In the genomic region with DNA sequence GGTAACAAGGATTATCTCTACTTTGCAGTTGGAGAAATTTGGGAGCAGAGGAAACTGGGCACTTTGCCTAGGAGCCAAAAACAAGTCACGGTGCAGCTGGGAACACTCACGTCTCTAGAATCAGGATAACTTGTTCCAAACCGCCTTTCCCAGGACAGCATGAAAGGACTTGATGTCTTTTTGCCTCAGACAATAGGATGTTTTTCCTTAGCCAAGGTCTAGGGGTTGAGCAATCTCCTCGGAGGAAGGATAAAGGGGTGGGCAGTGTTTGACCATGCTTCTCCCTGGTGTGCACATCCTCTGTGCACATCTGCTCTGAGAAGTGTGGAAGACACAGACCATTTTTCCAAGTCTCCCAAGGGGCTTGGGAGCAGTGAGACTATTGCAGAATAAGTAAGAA, we compare ENCODE assay signal across 12 cellular contexts. TPM values are rescaled to one million over a fixed set of nuclear protein-coding genes. Genes with fewer than 3 reads are reported as not detected.
DNase-seq lines count a peak whose midpoint lies in the region; ATAC-seq, FAIRE-seq and TF ChIP-seq lines count a peak whose summit lies in the region.
"Had no signal": no experiment of that assay in that cellular context is flagged by ENCODE, and none has a peak within 500 bp of the region (broad histone marks: within the 10 kb centered on the region; RNA-seq: fewer than 3 reads in every experiment).

No MANE protein-coding gene starts in this region.

- H3K4me2 ChIP-seq in mesendoderm (ENCODE audit: low read length) = no peak overlapping the region

- no peak for FAIRE-seq in RCC 7860 (lab: Jason Lieb, UNC)
- FAIRE-seq: urothelium cell line had no signal

- no peak overlapping the region for H3K9ac ChIP-seq in mesendoderm (ENCODE audit: low read length)

- no peak overlapping the region for H3K23ac ChIP-seq in mesendoderm (ENCODE audit: low read length)

- H3K27me3 ChIP-seq in Peyer's patch (no peaks in the 10 kb centered on the region), esophagus (ENCODE audit: control insufficient read depth in 1 of 2, insufficient read depth in 2 of 2, low read length in 2 of 2) (no peaks in the 10 kb centered on the region), mesendoderm (ENCODE audit: insufficient read depth, low read length, poor library complexity) (no peaks in the 10 kb centered on the region), thoracic aorta (replicated peaks; ENCODE audit: insufficient read depth) (no peaks in the 10 kb centered on the region)

- H3K4me1 ChIP-seq in Peyer's patch (no peaks in the 10 kb centered on the region), esophagus (ENCODE audit: control insufficient read depth in 2 of 2, insufficient read depth in 2 of 2, low read length in 1 of 2) (no peaks in the 10 kb centered on the region), mesendoderm (ENCODE audit: control insufficient read depth, low read depth, low read length) (peaks cover 9% of the 10 kb centered on the region), thoracic aorta (ENCODE audit: control insufficient read depth in 1 of 2, low read depth in 2 of 2) (peaks cover 13 to 33% of the 10 kb centered on the region in 2 donors)

- no peak overlapping the region for H4K8ac ChIP-seq in mesendoderm (ENCODE audit: low read depth, low read length)

- no peaks in the 10 kb centered on the region for H3K79me1 ChIP-seq in mesendoderm (ENCODE audit: low read length)

- no peaks in the 10 kb centered on the region for H3K9me3 ChIP-seq in Peyer's patch
- no peaks in the 10 kb centered on the region for H3K9me3 ChIP-seq in esophagus (ENCODE audit: control insufficient read depth in 2 of 2, insufficient read depth in 1 of 2, low read depth in 1 of 2, low read length in 1 of 2)
- no peaks in the 10 kb centered on the region for H3K9me3 ChIP-seq in thoracic aorta

- H2BK15ac ChIP-seq in mesendoderm (replicated peaks; ENCODE audit: low read depth) = no peak overlapping the region

- no peak overlapping the region for H3K4ac ChIP-seq in mesendoderm (ENCODE audit: low read depth, low read length)

- H4K5ac ChIP-seq in mesendoderm (ENCODE audit: low read length) = no peak overlapping the region

- peak overlapping the region; percentile 35 for H2BK5ac ChIP-seq in mesendoderm (ENCODE audit: low read length)

- peak overlapping the region; percentile 15 to 81 (median 52) for H3K27ac ChIP-seq in Peyer's patch
- peak overlapping the region; percentile 38 to 85 for H3K27ac ChIP-seq in esophagus (ENCODE audit: low read depth in 2 of 2, low read length in 1 of 2)
- no peak overlapping the region for H3K27ac ChIP-seq in mesendoderm (ENCODE audit: low read depth, low read length)
- peak overlapping the region; percentile 92 to 96 for H3K27ac ChIP-seq in thoracic aorta

- TF ChIP-seq CTCF in Peyer's patch (IDR thresholded peaks at IDR 0.05) (no peak), thoracic aorta (IDR thresholded peaks at IDR 0.05) (no peak)

- DNase-seq in Peyer's patch = peak in 1 of 3 donors; percentile 69
- DNase-seq in mesendoderm = no peak
- peak; percentile 14 for DNase-seq in thoracic aorta (ENCODE audit: low spot score)
- no peak for DNase-seq in RCC 7860 (ENCODE audit: low spot score)
- DNase-seq in NCI-H2107 (lab: John Stamatoyannopoulos, UW) = no peak
- no peak for DNase-seq in middle frontal gyrus (ENCODE audit: extremely low spot score, low spot score)
- DNase-seq: activated CD4-positive, alpha-beta T cell treated with anti-CD3 and anti-CD28 coated beads for 36 hours; stimulated activated CD4-positive, alpha-beta T cell treated with anti-CD3 and anti-CD28 coated beads, Interleukin-2, amount 100 ng/mL, for 24 hours had no signal

- peak; percentile 31 for ATAC-seq in thoracic aorta (ENCODE audit: insufficient number of reproducible peaks, low FRiP score, low read depth)
- ATAC-seq in HG03097 (IDR thresholded peaks at IDR 0.05; ENCODE audit: low FRiP score, unreplicated experiment) = no peak
- ATAC-seq: activated CD4-positive, alpha-beta T cell treated with anti-CD3 and anti-CD28 coated beads for 36 hours had no signal

- H3K56ac ChIP-seq in mesendoderm (ENCODE audit: low read length) = peak overlapping the region; percentile 57

- H2AK5ac ChIP-seq in mesendoderm (ENCODE audit: low read length) = no peak overlapping the region

- peak overlapping the region; percentile 7 for H2BK120ac ChIP-seq in mesendoderm (ENCODE audit: low read depth, low read length)

- TF ChIP-seq POLR2A in Peyer's patch (IDR thresholded peaks at IDR 0.05) = no peak

- 20 to 40% methylated on average over 4 of the region's 4 CpGs for WGBS in esophagus, 2 donors
- WGBS in mesendoderm (ENCODE audit: extremely low coverage, insufficient coverage, low lambda C conversion rate) = no CpG with 5 or more reads among the region's 4 CpGs

- no peaks in the 10 kb centered on the region for H3K79me2 ChIP-seq in mesendoderm (ENCODE audit: control insufficient read depth, insufficient read depth, low read length)

- H3K4me3 ChIP-seq in Peyer's patch (no peak overlapping the region), esophagus (ENCODE audit: low read depth in 1 of 2, low read length in 2 of 2) (no peak overlapping the region), mesendoderm (ENCODE audit: low read length) (no peak overlapping the region), thoracic aorta (peak overlapping the region; percentile 79)

- no peak overlapping the region for H3K18ac ChIP-seq in mesendoderm (ENCODE audit: low read length)

- H3K36me3 ChIP-seq in Peyer's patch (no peaks in the 10 kb centered on the region), esophagus (ENCODE audit: control insufficient read depth in 2 of 2, insufficient read depth in 2 of 2, low read length in 1 of 2) (no peaks in the 10 kb centered on the region), mesendoderm (ENCODE audit: control insufficient read depth, insufficient read depth, low read length) (no peaks in the 10 kb centered on the region), thoracic aorta (no peaks in the 10 kb centered on the region)

RNA-seq across cellular contexts. Expression of a gene that starts 1.7 kb away (rescaled TPM):
- total RNA-seq in Peyer's patch (100 to 1,000 TPM in 3 of 4 donors, 10 to 100 TPM in 1; 37.1 to 120 (median 117) TPM), thoracic aorta (1,000 to 10,000 TPM; 1,225 to 2,315 TPM)
- polyA plus RNA-seq in esophagus = 100 to 1,000 TPM in 1 of 2 donors, 10 to 100 TPM in 1; 21.5 to 113 TPM
- 0.29 TPM for polyA plus RNA-seq in mesendoderm (2013, experiment 1 of 2)
- 0.25 TPM for polyA plus RNA-seq in mesendoderm (2013, experiment 2 of 2)
- total RNA-seq: activated CD4-positive, alpha-beta T cell treated with anti-CD3 and anti-CD28 coated beads for 36 hours; Daoy had no signal

Comparison
In these comparisons a context has a peak if more than half of its experiments do, and no peak if none do; other contexts are left out.
1. RNA of a gene that starts 1.7 kb away (total RNA-seq): 1,225 to 2,315 TPM in thoracic aorta; 37.1 to 120 TPM in Peyer's patch; every median in the first group is over 10 times any median in the second.